ENCODE assay signal across 8 cellular contexts in the genomic region with DNA sequence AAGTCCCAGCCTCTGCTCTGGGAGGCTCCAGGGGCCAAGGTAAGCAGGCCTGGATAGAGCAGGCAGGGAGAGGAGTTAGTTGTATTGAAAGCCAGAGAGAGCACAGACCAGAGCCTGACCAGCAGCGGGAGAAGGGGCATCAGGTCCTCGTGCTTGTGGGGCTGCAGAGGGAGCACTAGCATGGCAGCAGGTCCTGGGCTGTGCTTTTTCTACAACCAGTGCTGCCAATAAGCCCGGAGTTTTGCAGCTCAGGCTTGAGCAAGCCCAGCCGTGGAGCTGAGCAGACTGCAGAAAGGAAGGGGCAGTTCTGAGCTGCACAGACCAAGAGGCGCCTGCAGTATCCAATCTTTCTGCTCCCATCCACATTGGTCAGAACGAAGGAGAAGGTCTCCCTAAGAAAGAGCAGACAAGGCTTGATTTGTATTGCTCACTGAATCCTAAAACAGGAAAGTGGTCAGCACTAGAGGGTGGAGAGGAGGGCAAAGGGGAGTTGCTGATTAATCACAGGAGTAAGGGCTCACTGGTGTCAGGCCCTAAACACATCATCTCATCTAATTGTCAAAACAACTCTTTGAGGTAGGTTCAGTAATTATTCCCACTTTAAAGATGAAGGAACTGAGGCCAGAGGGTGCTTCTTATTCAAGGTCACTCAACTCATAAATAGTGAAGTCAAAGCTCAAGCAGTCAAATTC. TPM values are rescaled to one million over a fixed set of nuclear protein-coding genes. Genes with fewer than 3 reads are reported as not detected.
A peak's percentile ranks its signal among the peaks of the same experiment; 100 is the strongest.
DNase-seq lines count a peak whose midpoint lies in the region; ATAC-seq and TF ChIP-seq lines count a peak whose summit lies in the region.

No MANE protein-coding gene starts in this region.

- H3K27me3 ChIP-seq in OCI-LY3 (ENCODE audit: low read depth, low read length) = no peaks in the 10 kb centered on the region
- H3K27me3 ChIP-seq in left lung = no peaks in the 10 kb centered on the region
- peaks cover 0 to 13% of the 10 kb centered on the region in 2 donors for H3K27me3 ChIP-seq in tibial artery
- no peaks in the 10 kb centered on the region for H3K27me3 ChIP-seq in aorta (ENCODE audit: control insufficient read depth in 1 of 2, insufficient read depth in 2 of 2, low read length in 1 of 2)

- H2AFZ ChIP-seq in OCI-LY3 (ENCODE audit: low read depth, low read length) = no peak overlapping the region

- 54 to 57% methylated on average over 5 to 6 of the region's 6 CpGs for WGBS in aorta, 2 donors

- intact Hi-C loops in left lung (cut with DNase I) = no loop called here
- intact Hi-C loops in tibial artery (cut with DNase I; ENCODE audit: low total_unique reads) = no loop called here
- intact Hi-C loops in aorta (cut with DNase I) = loop anchor here in 1 of 2 donors (10.0 kb wide), 1 partner anchor 57 kb away; no protein-coding TSS in a partner anchor

- H3K79me2 ChIP-seq in OCI-LY3 (ENCODE audit: low read length) = no peaks in the 10 kb centered on the region

- H4K20me1 ChIP-seq in OCI-LY3 (ENCODE audit: insufficient read depth, low read length) = no peaks in the 10 kb centered on the region

- H3K27ac ChIP-seq in OCI-LY3 (ENCODE audit: low read length) (no peak overlapping the region), left lung (peak overlapping the region in 1 of 2 donors; percentile 93), tibial artery (no peak overlapping the region), aorta (ENCODE audit: low read depth in 1 of 2, low read length in 2 of 2) (no peak overlapping the region)

- H3K36me3 ChIP-seq in OCI-LY3 (replicated peaks; ENCODE audit: low read depth, low read length) = no peaks in the 10 kb centered on the region
- peaks cover 0 to 51% of the 10 kb centered on the region in 2 donors for H3K36me3 ChIP-seq in left lung
- peaks cover 0 to 22% (median 0%) of the 10 kb centered on the region in 3 donors for H3K36me3 ChIP-seq in tibial artery
- no peaks in the 10 kb centered on the region for H3K36me3 ChIP-seq in aorta (ENCODE audit: control insufficient read depth in 1 of 2, insufficient read depth in 2 of 2, low read length in 1 of 2)

- H3K9ac ChIP-seq in OCI-LY3 (ENCODE audit: low read length) = no peak overlapping the region

- H3K4me3 ChIP-seq in OCI-LY3 (ENCODE audit: low read length) = no peak overlapping the region
- peak overlapping the region; percentile 22 to 56 for H3K4me3 ChIP-seq in left lung
- no peak overlapping the region for H3K4me3 ChIP-seq in tibial artery
- H3K4me3 ChIP-seq in aorta (ENCODE audit: low read length in 2 of 2) = no peak overlapping the region

- H3K4me2 ChIP-seq in OCI-LY3 (ENCODE audit: low read length) = no peak overlapping the region

- DNase-seq in activated naive CD4-positive, alpha-beta T cell treated with Interleukin-2 at 50 U/mL for 16 hours = peak; percentile 73
- peak in 1 of 2 donors; percentile 62 for DNase-seq in left lung
- DNase-seq in hepatic stellate cell (ENCODE audit: low spot score) = no peak
- DNase-seq in tibial artery = no peak
- DNase-seq in aorta = no peak

- ATAC-seq in GM18511 (IDR thresholded peaks at IDR 0.05; ENCODE audit: unreplicated experiment) = peak; percentile 61
- ATAC-seq in left lung = no peak
- ATAC-seq in GM18861 (IDR thresholded peaks at IDR 0.05; ENCODE audit: unreplicated experiment) = no peak
- ATAC-seq in aorta (ENCODE audit: low FRiP score) = no peak

- H3K9me3 ChIP-seq in OCI-LY3 (ENCODE audit: insufficient read depth, low read length) (no peaks in the 10 kb centered on the region), left lung (no peaks in the 10 kb centered on the region), tibial artery (no peaks in the 10 kb centered on the region), aorta (ENCODE audit: control insufficient read depth, low read length) (no peaks in the 10 kb centered on the region)

- peaks cover 14% of the 10 kb centered on the region for H3K4me1 ChIP-seq in OCI-LY3 (ENCODE audit: low read length)
- peaks cover 41 to 96% of the 10 kb centered on the region in 2 donors for H3K4me1 ChIP-seq in left lung
- H3K4me1 ChIP-seq in tibial artery = peaks cover 0 to 13% (median 3%) of the 10 kb centered on the region in 4 donors
- H3K4me1 ChIP-seq in aorta (ENCODE audit: control insufficient read depth in 1 of 2, insufficient read depth in 2 of 2, low read length in 2 of 2) = no peaks in the 10 kb centered on the region

- peak; percentile 29 for TF ChIP-seq CTCF in OCI-LY3 (IDR thresholded peaks at IDR 0.05; ENCODE audit: low read depth, low read length)
- TF ChIP-seq CTCF in left lung (IDR thresholded peaks at IDR 0.05) = peak in 1 of 2 donors; percentile 45
- TF ChIP-seq CTCF in tibial artery (IDR thresholded peaks at IDR 0.05) = no peak

RNA-seq across cellular contexts. Expression of a gene that starts 2.7 kb away (rescaled TPM):
- total RNA-seq in left lung = 10 to 100 TPM; 56.6 to 78.8 TPM
- total RNA-seq in aorta = 10 to 100 TPM; 12.3 to 17.7 TPM
- 10 to 100 TPM in 1 of 2 donors, under 1 TPM in 1; 0.77 to 20.3 TPM for polyA plus RNA-seq in aorta

RNA-seq across cellular contexts. Expression of a gene that starts 29.8 kb away (rescaled TPM):
- total RNA-seq in left lung (100 to 1,000 TPM in 1 of 2 donors, 1 to 10 TPM in 1; 8.0 to 222 TPM), aorta (10 to 100 TPM in 1 of 2 donors, 1 to 10 TPM in 1; 7.8 to 12.5 TPM)
- under 1 TPM in 1 of 2 donors, not detected in 1; 0.33 TPM for polyA plus RNA-seq in aorta

RNA-seq across cellular contexts. Expression of a gene that starts 57.7 kb away (rescaled TPM):
- total RNA-seq in left lung (10 to 100 TPM; 40.4 to 54.2 TPM), aorta (10 to 100 TPM; 24.5 to 41.3 TPM)
- 10 to 100 TPM; 13.2 to 13.6 TPM for polyA plus RNA-seq in aorta

RNA-seq across cellular contexts. Expression of a gene that starts 57.9 kb away (rescaled TPM):
- total RNA-seq in left lung = 10 to 100 TPM; 41.3 to 57.7 TPM
- total RNA-seq in aorta = 10 to 100 TPM; 23.6 to 37.6 TPM
- 10 to 100 TPM; 23.9 to 78.5 TPM for polyA plus RNA-seq in aorta

Comparison
In these comparisons a context has a peak if more than half of its experiments do, and no peak if none do; other contexts are left out.
1. H3K4me3 ChIP-seq: peak in left lung (2 of 2); none in OCI-LY3 (single experiment), tibial artery (0 of 2) and aorta (0 of 2).